In the genomic region with DNA sequence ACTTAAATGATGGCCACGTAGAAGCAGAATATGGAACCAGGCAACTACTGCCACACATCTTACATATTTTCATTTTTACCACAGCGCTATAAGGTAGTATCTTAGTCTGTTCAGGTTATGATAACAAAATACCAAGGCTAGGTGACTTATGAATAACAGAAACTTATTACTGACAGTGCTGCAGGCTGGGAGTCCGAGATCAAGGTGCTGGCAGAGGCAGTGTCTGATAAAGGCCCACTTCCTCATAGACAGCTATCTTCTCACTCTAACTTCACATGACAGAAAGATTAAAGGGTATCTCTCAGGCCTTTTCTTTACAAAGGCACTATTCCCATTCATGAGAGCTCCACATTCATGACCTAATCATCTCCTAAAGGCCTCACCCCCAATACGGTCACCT, we compare ENCODE assay signal across 22 cellular contexts.
"Had no signal": no experiment of that assay in that cellular context is flagged by ENCODE, and none has a peak within 500 bp of the region (broad histone marks: within the 10 kb centered on the region; RNA-seq: fewer than 3 reads in every experiment).

No MANE protein-coding gene starts in this region.

- H3K36me3 ChIP-seq: esophagus squamous epithelium, gastrocnemius medialis, lower lobe of right lung, tibial artery had no signal

- DNase-seq: activated B cell treated with CpG ODN at 0.5 μM for 24 hours; activated CD4-positive, alpha-beta T cell treated with anti-CD3 and anti-CD28 coated beads for 36 hours; activated CD4-positive, alpha-beta T cell treated with anti-CD3 and anti-CD28 coated beads, Interleukin-2, amount 50 U/mL, for 4 hours; activated CD8-positive, alpha-beta memory T cell treated with anti-CD3 and anti-CD28 coated beads for 24 hours; activated CD8-positive, alpha-beta memory T cell treated with anti-CD3 and anti-CD28 coated beads, Interleukin-2, amount 50 U/mL, for 48 hours; activated naive CD4-positive, alpha-beta T cell; activated T-cell treated with anti-CD3 and anti-CD28 coated beads, Interleukin-2, amount 50 U/mL, for 4 hours; central memory CD4-positive, alpha-beta T cell; dermis blood vessel endothelial cell; effector memory CD4-positive, alpha-beta T cell; esophagus squamous epithelium; gastrocnemius medialis; hypothalamus; lower lobe of right lung; naive thymus-derived CD8-positive, alpha-beta T cell; right cardiac atrium; stimulated activated CD4-positive, alpha-beta T cell treated with anti-CD3 and anti-CD28 coated beads, Interleukin-4, amount 100 ng/mL, for 4 hours; stimulated activated naive CD8-positive, alpha-beta T cell treated with anti-CD3 and anti-CD28 coated beads, Interleukin-15, amount 100 ng/mL, for 72 hours; T-cell; tibial artery had no signal

- ATAC-seq: activated CD4-positive, alpha-beta T cell treated with anti-CD3 and anti-CD28 coated beads for 36 hours; activated T-cell treated with anti-CD3 and anti-CD28 coated beads, Interleukin-2, amount 50 U/mL, for 4 hours; gastrocnemius medialis; left lobe of liver; lower lobe of right lung; naive thymus-derived CD8-positive, alpha-beta T cell; right cardiac atrium; stimulated activated naive CD8-positive, alpha-beta T cell treated with anti-CD3 and anti-CD28 coated beads, Interleukin-15, amount 100 ng/mL, for 72 hours; T-cell had no signal

- H3K27me3 ChIP-seq: esophagus squamous epithelium, gastrocnemius medialis, tibial artery had no signal

- H3K4me1 ChIP-seq: esophagus squamous epithelium, gastrocnemius medialis, lower lobe of right lung, parathyroid adenoma, tibial artery had no signal

- H3K4me3 ChIP-seq: esophagus squamous epithelium, gastrocnemius medialis, lower lobe of right lung, tibial artery had no signal

- H3K9me3 ChIP-seq: gastrocnemius medialis had no signal

- H2AFZ ChIP-seq: parathyroid adenoma had no signal

- H3K27ac ChIP-seq: esophagus squamous epithelium, gastrocnemius medialis, lower lobe of right lung, parathyroid adenoma, tibial artery had no signal

- H3K9ac ChIP-seq: parathyroid adenoma had no signal
